ENCODE assay signal across 11 cellular contexts in the genomic region with DNA sequence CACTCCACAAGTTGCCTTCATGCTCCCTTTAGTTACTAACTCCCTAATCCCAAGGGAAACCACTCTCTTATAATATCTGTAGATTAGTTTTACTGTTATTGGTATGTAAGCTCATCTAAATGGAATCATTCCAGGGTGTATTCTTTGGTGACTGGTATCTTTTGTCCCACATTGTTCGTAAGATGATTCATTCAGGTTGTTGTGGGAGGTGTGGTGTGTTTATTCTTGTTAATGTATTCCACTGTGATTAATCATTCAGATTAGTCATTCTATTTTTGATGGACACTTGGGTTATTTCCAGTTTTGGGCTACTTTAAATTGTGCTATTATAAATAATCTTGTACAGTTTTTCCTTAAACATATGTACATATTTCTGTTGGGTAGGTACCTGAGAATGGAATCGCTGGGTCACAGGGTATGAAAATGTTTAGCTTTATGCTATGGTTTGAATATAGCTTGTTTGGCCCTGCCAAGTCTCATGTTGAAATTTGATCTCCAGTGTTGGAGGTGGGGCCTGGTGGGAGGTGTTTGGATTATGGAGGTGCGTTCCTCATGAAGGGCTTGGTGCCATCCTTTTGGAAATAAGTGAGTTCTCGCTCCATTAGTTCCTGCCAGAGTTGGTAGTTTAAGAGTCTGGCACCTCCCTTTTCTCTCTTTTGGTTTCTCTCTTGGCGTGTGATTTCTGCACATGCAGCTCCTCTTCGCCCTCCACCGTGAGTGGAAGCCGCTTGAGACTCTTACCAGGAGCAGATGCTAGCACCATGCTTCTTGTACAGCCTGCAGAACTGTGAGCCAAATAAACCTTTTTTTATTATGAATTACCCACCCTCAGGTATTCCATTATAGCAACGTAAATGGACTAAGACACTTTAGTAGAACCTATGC. TPM values are rescaled to one million over a fixed set of nuclear protein-coding genes. Genes with fewer than 3 reads are reported as not detected.
DNase-seq lines count a peak whose midpoint lies in the region; ATAC-seq and FAIRE-seq lines count a peak whose summit lies in the region.
"Had no signal": no experiment of that assay in that cellular context is flagged by ENCODE, and none has a peak within 500 bp of the region (broad histone marks: within the 10 kb centered on the region; RNA-seq: fewer than 3 reads in every experiment).

No MANE protein-coding gene starts in this region.

- peak; percentile 11 for DNase-seq in activated CD4-positive, alpha-beta T cell treated with anti-CD3 and anti-CD28 coated beads for 48 hours
- DNase-seq in activated CD4-positive, alpha-beta T cell treated with anti-CD3 and anti-CD28 coated beads for 4 hours, result no peak
- DNase-seq in NCI-H69 (lab: John Stamatoyannopoulos, UW), result peak; percentile 62
- DNase-seq in dermis microvascular lymphatic vessel endothelial cell (ENCODE audit: low read depth in 2 of 2), result peak; percentile 65 to 94
- peak; percentile 32 for DNase-seq in small intestine
- no peak for DNase-seq in stimulated activated naive CD4-positive, alpha-beta T cell (lab: John Stamatoyannopoulos, UW)
- DNase-seq in sciatic nerve (ENCODE audit: low spot score), result no peak
- DNase-seq: activated naive CD8-positive, alpha-beta T cell treated with anti-CD3 and anti-CD28 coated beads, Interleukin-2, amount 10 ng/mL, durations not matched to agents 7 days and 5 days; NCI-H1436 had no signal

- ATAC-seq in GM19452 (IDR thresholded peaks at IDR 0.05; ENCODE audit: unreplicated experiment), result no peak
- no peak for ATAC-seq in sciatic nerve

- FAIRE-seq in small intestine (lab: Jason Lieb, UNC), result no peak

- intact Hi-C loops in sciatic nerve (cut with DNase I), result no loop called here

- no peaks in the 10 kb centered on the region for H3K4me1 ChIP-seq in small intestine (ENCODE audit: control insufficient read depth in 2 of 2, insufficient read depth in 1 of 2, low read depth in 1 of 2, low read length in 1 of 2)

- WGBS in small intestine, 3 donors, result 86 to 90% (median 88%) methylated on average over 9 of the region's 9 CpGs

- H3K36me3 ChIP-seq in small intestine (ENCODE audit: control insufficient read depth in 2 of 2, insufficient read depth in 2 of 2, low read length in 2 of 2), result no peaks in the 10 kb centered on the region

- no peak overlapping the region for H3K27ac ChIP-seq in small intestine (ENCODE audit: low read depth in 1 of 2, low read length in 1 of 2)
- H3K27ac ChIP-seq: parathyroid adenoma had no signal

- no peaks in the 10 kb centered on the region for H3K9me3 ChIP-seq in small intestine (ENCODE audit: control insufficient read depth, low read depth)

- H3K4me3 ChIP-seq in small intestine (ENCODE audit: low read depth in 1 of 2, low read length in 2 of 2), result no peak overlapping the region

- H3K27me3 ChIP-seq in small intestine (ENCODE audit: control insufficient read depth in 2 of 2, insufficient read depth in 2 of 2, low read length in 2 of 2), result no peaks in the 10 kb centered on the region

RNA-seq across cellular contexts. Expression of a gene that starts 13.8 kb away (rescaled TPM):
- total RNA-seq in dermis microvascular lymphatic vessel endothelial cell, result 8.2 and 8.7 TPM in 2 replicates
- polyA plus RNA-seq in small intestine, result 1 to 10 TPM; 3.0 to 5.6 (median 4.2) TPM
- 24.3 TPM for total RNA-seq in sciatic nerve

Comparison
In these comparisons a context has a peak if more than half of its experiments do, and no peak if none do; other contexts are left out.
1. DNase-seq: peak in activated CD4-positive, alpha-beta T cell treated with anti-CD3 and anti-CD28 coated beads for 48 hours (single experiment), NCI-H69 (single experiment), dermis microvascular lymphatic vessel endothelial cell (2 of 2) and small intestine (single experiment); none in activated CD4-positive, alpha-beta T cell treated with anti-CD3 and anti-CD28 coated beads for 4 hours (0 of 2), stimulated activated naive CD4-positive, alpha-beta T cell (0 of 6) and sciatic nerve (single experiment).